In genomic region chr5:23428705-23429104, GRCh38 we compare ENCODE assay signal across 7 cellular contexts.
"Had no signal": no experiment of that assay in that cellular context is flagged by ENCODE, and none has a peak within 500 bp of the region (broad histone marks: within the 10 kb centered on the region; RNA-seq: fewer than 3 reads in every experiment).

No MANE protein-coding gene starts in this region.

- H3K4me3 ChIP-seq: GM23338, HAP-1 had no signal

- H3K4me2 ChIP-seq: GM23338 had no signal

- H2AFZ ChIP-seq: GM23338 had no signal

- DNase-seq: H7, HFFc6, KG1 had no signal

- ATAC-seq: GM23338, HCT116 had no signal

- FAIRE-seq: HTR-8/SVneo had no signal

- H3K9me3 ChIP-seq: HAP-1 had no signal

- H3K4me1 ChIP-seq: HAP-1 had no signal

- H3K36me3 ChIP-seq: HAP-1 had no signal
